In genomic region chr19:52703917-52704316, GRCh38 we compare ENCODE assay signal across 24 cellular contexts.
"Had no signal": no experiment of that assay in that cellular context is flagged by ENCODE, and none has a peak within 500 bp of the region (broad histone marks: within the 10 kb centered on the region; RNA-seq: fewer than 3 reads in every experiment).

No MANE protein-coding gene starts in this region.

- ATAC-seq: mucosa of descending colon; naive thymus-derived CD4-positive, alpha-beta T cell; natural killer cell treated with Interleukin-12 subunit alpha and Interleukin-12 subunit beta and Interleukin-15 and Interleukin-18, amount 100 ng/mL, for 72 hours; sciatic nerve; stimulated activated naive B cell treated with anti-CD40 and anti-IgM and Interleukin-4, amounts not matched to agents 10 μg/mL and 1 μg/mL and 100 μg/mL, for 72 hours; stimulated activated naive CD8-positive, alpha-beta T cell treated with anti-CD3 and anti-CD28 coated beads, Interleukin-15, Interleukin-2, amounts not matched to agents 100 U/mL and 50 U/mL, for 24 hours had no signal

- H3K27ac ChIP-seq: left ventricle myocardium inferior, ovary, right atrium auricular region, skin epidermis, stomach, testis, thyroid gland, transverse colon, upper lobe of left lung, vagina had no signal

- H3K4me1 ChIP-seq: left ventricle myocardium inferior, right atrium auricular region, stomach, testis, thyroid gland, transverse colon, upper lobe of left lung, vagina had no signal

- H3K27me3 ChIP-seq: ovary, right atrium auricular region, stomach, testis, thyroid gland, transverse colon, upper lobe of left lung, vagina had no signal

- DNase-seq: islet precursor cell; left ventricle myocardium inferior; mesendoderm; midbrain; mucosa of descending colon; naive thymus-derived CD4-positive, alpha-beta T cell; ovary; stimulated activated CD4-positive, alpha-beta T cell treated with anti-CD3 and anti-CD28 coated beads, Interleukin-12 subunit alpha, Interleukin-12 subunit beta, amount 100 ng/mL, for 4 hours; stimulated activated CD4-positive, alpha-beta T cell treated with anti-CD3 and anti-CD28 coated beads, Interleukin-15, amount 100 ng/mL, for 24 hours; stimulated activated CD4-positive, alpha-beta T cell treated with anti-CD3 and anti-CD28 coated beads, Interleukin-2, amount 100 ng/mL, for 24 hours; stimulated activated CD4-positive, alpha-beta T cell treated with anti-CD3 and anti-CD28 coated beads, Interleukin-4, amount 100 ng/mL, for 1 hour; stimulated activated naive B cell treated with anti-CD40 and anti-IgM and Interleukin-4, amounts not matched to agents 10 μg/mL and 1 μg/mL and 100 μg/mL, for 72 hours; stimulated activated naive CD8-positive, alpha-beta T cell treated with anti-CD3 and anti-CD28 coated beads, Interleukin-15, Interleukin-2, amounts not matched to agents 100 U/mL and 50 U/mL, for 24 hours; stomach; testis; thyroid gland; transverse colon; upper lobe of left lung had no signal

- H3K36me3 ChIP-seq: ovary had no signal

- H3K4me3 ChIP-seq: left ventricle myocardium inferior, lung, mucosa of descending colon, ovary, right atrium auricular region, skin epidermis, stomach, testis, thyroid gland, transverse colon, upper lobe of left lung, vagina had no signal

- H3K9me3 ChIP-seq: ovary, testis, thyroid gland, vagina had no signal
